Comparison of ENCODE assay signal across 9 cellular contexts in genomic region chr9:20558609-20559016, GRCh38.
DNase-seq lines count a peak whose midpoint lies in the region; ATAC-seq, FAIRE-seq and TF ChIP-seq lines count a peak whose summit lies in the region.
"Had no signal": no experiment of that assay in that cellular context is flagged by ENCODE, and none has a peak within 500 bp of the region (broad histone marks: within the 10 kb centered on the region; RNA-seq: fewer than 3 reads in every experiment).

No MANE protein-coding gene starts in this region.

- H3K27ac Mint-ChIP-seq in activated CD4-positive, alpha-beta T cell treated with anti-CD3 and anti-CD28 coated beads, Interleukin-2, amount 10 ng/mL, durations not matched to agents 24 days and 14 days = peak overlapping the region; percentile 77

- H3K9me3 Mint-ChIP-seq in activated CD4-positive, alpha-beta T cell treated with anti-CD3 and anti-CD28 coated beads, Interleukin-2, amount 10 ng/mL, durations not matched to agents 24 days and 14 days = no peaks in the 10 kb centered on the region

- H3K27ac ChIP-seq in right atrium auricular region = no peak overlapping the region
- H3K27ac ChIP-seq in uterus = peak overlapping the region; percentile 38 to 69

- H3K4me1 ChIP-seq in right atrium auricular region (peaks cover 0 to 17% of the 10 kb centered on the region in 2 donors), uterus (peaks cover 0 to 10% of the 10 kb centered on the region in 2 donors)

- TF ChIP-seq CTCF in right atrium auricular region (IDR thresholded peaks at IDR 0.05) (no peak), uterus (IDR thresholded peaks at IDR 0.05) (no peak)

- no peak overlapping the region for H3K4me3 ChIP-seq in right atrium auricular region
- H3K4me3 ChIP-seq in uterus = no peak overlapping the region

- FAIRE-seq in frontal cortex (lab: Jason Lieb, UNC) = no peak
- FAIRE-seq: islet of Langerhans had no signal

- no peaks in the 10 kb centered on the region for H3K27me3 Mint-ChIP-seq in activated CD4-positive, alpha-beta T cell treated with anti-CD3 and anti-CD28 coated beads, Interleukin-2, amount 10 ng/mL, durations not matched to agents 24 days and 14 days

- H3K36me3 Mint-ChIP-seq in activated CD4-positive, alpha-beta T cell treated with anti-CD3 and anti-CD28 coated beads, Interleukin-2, amount 10 ng/mL, durations not matched to agents 24 days and 14 days (ENCODE audit: low read depth) = peaks cover 2% of the 10 kb centered on the region

- H3K36me3 ChIP-seq in right atrium auricular region (no peaks in the 10 kb centered on the region), uterus (no peaks in the 10 kb centered on the region)

- H3K9me3 ChIP-seq in right atrium auricular region (no peaks in the 10 kb centered on the region), uterus (no peaks in the 10 kb centered on the region)

- H3K27me3 ChIP-seq in right atrium auricular region (no peaks in the 10 kb centered on the region), uterus (no peaks in the 10 kb centered on the region)

- TF ChIP-seq POLR2A in uterus (IDR thresholded peaks at IDR 0.05) = no peak

- DNase-seq in Right ventricle myocardium inferior (ENCODE audit: missing footprints) (no peak), right atrium auricular region (ENCODE audit: low spot score) (no peak), iPS DF 19.7 (ENCODE audit: low read depth, low spot score) (peak; percentile 20), uterus (no peak), retina (no peak), frontal cortex (ENCODE audit: low spot score in 2 of 2) (no peak), NCI-H2029 treated with DMSO at 0.1 percent for 48 hours (lab: John Stamatoyannopoulos, UW) (no peak)
- DNase-seq in activated CD4-positive, alpha-beta T cell treated with anti-CD3 and anti-CD28 coated beads, Interleukin-2, amount 10 ng/mL, durations not matched to agents 24 days and 14 days = peak; percentile 76

- peaks cover 77% of the 10 kb centered on the region for H3K4me1 Mint-ChIP-seq in activated CD4-positive, alpha-beta T cell treated with anti-CD3 and anti-CD28 coated beads, Interleukin-2, amount 10 ng/mL, durations not matched to agents 24 days and 14 days

- H3K4me3 Mint-ChIP-seq in activated CD4-positive, alpha-beta T cell treated with anti-CD3 and anti-CD28 coated beads, Interleukin-2, amount 10 ng/mL, durations not matched to agents 24 days and 14 days = peak overlapping the region; percentile 24

- ATAC-seq in Right ventricle myocardium inferior = peak; percentile 34

- intact Hi-C loops in Right ventricle myocardium inferior (cut with DNase I) (no loop called here), uterus (cut with DNase I; ENCODE audit: low total_unique reads) (no loop called here)
- intact Hi-C loops in activated CD4-positive, alpha-beta T cell treated with anti-CD3 and anti-CD28 coated beads, Interleukin-2, amount 10 ng/mL, durations not matched to agents 24 days and 14 days (cut with micrococcal nuclease) = loop anchor here (1.0 to 10.0 kb wide), 6 partner anchors 28 to 382 kb away; partner anchors contain the start of gene MLLT3

Comparison
In these comparisons a context has a peak if more than half of its experiments do, and no peak if none do; other contexts are left out.
1. DNase-seq: peak in activated CD4-positive, alpha-beta T cell treated with anti-CD3 and anti-CD28 coated beads, Interleukin-2, amount 10 ng/mL, durations not matched to agents 24 days and 14 days (single experiment) and iPS DF 19.7 (single experiment); none in Right ventricle myocardium inferior (single experiment), right atrium auricular region (single experiment), uterus (0 of 2), retina (single experiment), frontal cortex (0 of 2) and NCI-H2029 treated with DMSO at 0.1 percent for 48 hours (single experiment).
2. H3K27ac ChIP-seq: peak in uterus (2 of 2); none in right atrium auricular region (0 of 2).